ENCODE assay signal across 19 cellular contexts in the genomic region with DNA sequence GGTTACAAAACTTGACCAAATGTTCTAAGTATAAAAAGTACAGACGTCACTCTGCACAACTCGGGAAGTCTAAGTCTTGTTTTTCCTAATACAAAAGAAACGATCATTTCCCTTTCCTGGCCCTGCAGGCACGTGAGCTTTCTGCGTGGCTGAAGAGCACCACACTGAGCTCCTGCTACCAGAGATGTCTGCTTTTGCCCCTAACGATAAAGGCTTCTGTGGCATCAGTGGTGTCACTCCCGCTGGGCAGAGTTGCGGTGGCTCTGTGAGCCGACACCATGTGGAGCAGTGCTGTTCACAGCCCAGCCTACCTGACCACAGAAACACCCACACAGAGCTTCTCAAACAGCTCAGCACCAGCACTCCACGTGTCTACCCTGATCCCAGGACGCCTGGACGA. TPM values are rescaled to one million over a fixed set of nuclear protein-coding genes. Genes with fewer than 3 reads are reported as not detected.
A peak's percentile ranks its signal among the peaks of the same experiment; 100 is the strongest.
DNase-seq lines count a peak whose midpoint lies in the region; ATAC-seq and TF ChIP-seq lines count a peak whose summit lies in the region.
"Had no signal": no experiment of that assay in that cellular context is flagged by ENCODE, and none has a peak within 500 bp of the region (broad histone marks: within the 10 kb centered on the region; RNA-seq: fewer than 3 reads in every experiment).

No MANE protein-coding gene starts in this region.

- CTCF ChIA-PET in naive thymus-derived CD4-positive, alpha-beta T cell (lab: Charles Lee): no interaction called here

- no peak overlapping the region for H3K4me3 Mint-ChIP-seq in activated T-cell treated with anti-CD3 and anti-CD28 coated beads, Interleukin-2, amount 50 U/mL, for 4 hours
- no peak overlapping the region for H3K4me3 Mint-ChIP-seq in naive thymus-derived CD4-positive, alpha-beta T cell
- H3K4me3 Mint-ChIP-seq: mesothelial cell of epicardium had no signal

- no peaks in the 10 kb centered on the region for H3K27me3 Mint-ChIP-seq in activated T-cell treated with anti-CD3 and anti-CD28 coated beads, Interleukin-2, amount 50 U/mL, for 4 hours (ENCODE audit: low read depth)
- H3K27me3 Mint-ChIP-seq in naive thymus-derived CD4-positive, alpha-beta T cell: no peaks in the 10 kb centered on the region

- H3K4me1 ChIP-seq in naive thymus-derived CD4-positive, alpha-beta T cell (ENCODE audit: control insufficient read depth in 2 of 2, insufficient read depth in 2 of 2, low read length in 2 of 2): no peaks in the 10 kb centered on the region
- no peaks in the 10 kb centered on the region for H3K4me1 ChIP-seq in uterus

- no peak overlapping the region for H3K27ac ChIP-seq in naive thymus-derived CD4-positive, alpha-beta T cell (ENCODE audit: low read depth, low read length)
- H3K27ac ChIP-seq in uterus: no peak overlapping the region
- H3K27ac ChIP-seq: hepatocyte, thoracic aorta had no signal

- peaks cover 7 to 69% (median 9%) of the 10 kb centered on the region in 3 experiments for H3K36me3 ChIP-seq in naive thymus-derived CD4-positive, alpha-beta T cell (ENCODE audit: control insufficient read depth in 2 of 3, insufficient read depth in 3 of 3, low read length in 3 of 3)
- H3K36me3 ChIP-seq in uterus: no peaks in the 10 kb centered on the region
- H3K36me3 ChIP-seq: MG63 had no signal

- H3K9me3 ChIP-seq in naive thymus-derived CD4-positive, alpha-beta T cell (ENCODE audit: control insufficient read depth in 2 of 3, low read length in 3 of 3): no peaks in the 10 kb centered on the region
- H3K9me3 ChIP-seq in uterus: no peaks in the 10 kb centered on the region
- H3K9me3 ChIP-seq: MG63, thoracic aorta had no signal

- peaks cover 4% of the 10 kb centered on the region for H3K4me1 Mint-ChIP-seq in activated T-cell treated with anti-CD3 and anti-CD28 coated beads, Interleukin-2, amount 50 U/mL, for 4 hours (ENCODE audit: low read depth)
- H3K4me1 Mint-ChIP-seq in naive thymus-derived CD4-positive, alpha-beta T cell: peaks cover 0 to 4% (median 0%) of the 10 kb centered on the region in 7 donors
- H3K4me1 Mint-ChIP-seq: mesothelial cell of epicardium had no signal

- intact Hi-C loops in naive thymus-derived CD4-positive, alpha-beta T cell (cut with micrococcal nuclease): no loop called here
- intact Hi-C loops in uterus (cut with DNase I; ENCODE audit: low total_unique reads): no loop called here

- peaks cover 26% of the 10 kb centered on the region for H3K36me3 Mint-ChIP-seq in activated T-cell treated with anti-CD3 and anti-CD28 coated beads, Interleukin-2, amount 50 U/mL, for 4 hours (ENCODE audit: insufficient read depth)
- H3K36me3 Mint-ChIP-seq in naive thymus-derived CD4-positive, alpha-beta T cell: peaks cover 7 to 48% (median 17%) of the 10 kb centered on the region in 5 donors

- peak; percentile 79 to 95 for ATAC-seq in activated T-cell treated with anti-CD3 and anti-CD28 coated beads, Interleukin-2, amount 50 U/mL, for 4 hours
- ATAC-seq in naive thymus-derived CD4-positive, alpha-beta T cell: peak; percentile 50
- ATAC-seq in GM19351 (IDR thresholded peaks at IDR 0.05; ENCODE audit: unreplicated experiment): no peak

- TF ChIP-seq CTCF in uterus (IDR thresholded peaks at IDR 0.05): no peak

- no peak overlapping the region for H3K4me3 ChIP-seq in naive thymus-derived CD4-positive, alpha-beta T cell (ENCODE audit: low read length)
- H3K4me3 ChIP-seq in uterus: no peak overlapping the region
- H3K4me3 ChIP-seq: hepatocyte, MG63, thoracic aorta had no signal

- POLR2A ChIA-PET in naive thymus-derived CD4-positive, alpha-beta T cell (lab: Charles Lee): no interaction called here

- peak; percentile 25 for DNase-seq in stimulated activated CD4-positive, alpha-beta T cell treated with anti-CD3 and anti-CD28 coated beads, Interleukin-4, amount 100 ng/mL, for 24 hours
- DNase-seq in stimulated activated CD4-positive, alpha-beta T cell treated with anti-CD3 and anti-CD28 coated beads, Interleukin-12 subunit alpha, Interleukin-12 subunit beta, amount 100 ng/mL, for 4 hours: no peak
- DNase-seq in activated T-cell treated with anti-CD3 and anti-CD28 coated beads, Interleukin-2, amount 50 U/mL, for 4 hours: no peak
- no peak for DNase-seq in naive thymus-derived CD4-positive, alpha-beta T cell
- DNase-seq in superior temporal gyrus (ENCODE audit: extremely low spot score) (no peak), uterus (no peak)
- DNase-seq: AML-193, amygdala, Calu3, cerebellar nuclear complex, MG63, NCI-H1930, NCI-H510A, retina, SHP77 had no signal

- no peaks in the 10 kb centered on the region for H3K9me3 Mint-ChIP-seq in activated T-cell treated with anti-CD3 and anti-CD28 coated beads, Interleukin-2, amount 50 U/mL, for 4 hours
- H3K9me3 Mint-ChIP-seq in naive thymus-derived CD4-positive, alpha-beta T cell: peaks cover 0 to 1% (median 0%) of the 10 kb centered on the region in 11 donors
- H3K9me3 Mint-ChIP-seq: mesothelial cell of epicardium had no signal

- peak overlapping the region in 2 of 9 donors; percentile 36 to 67 for H3K27ac Mint-ChIP-seq in naive thymus-derived CD4-positive, alpha-beta T cell
- H3K27ac Mint-ChIP-seq: mesothelial cell of epicardium had no signal

- no peak for TF ChIP-seq POLR2A in uterus (IDR thresholded peaks at IDR 0.05)

- H3K27me3 ChIP-seq in naive thymus-derived CD4-positive, alpha-beta T cell (ENCODE audit: control insufficient read depth in 2 of 2, insufficient read depth in 2 of 2, low read length in 2 of 2): no peaks in the 10 kb centered on the region
- no peaks in the 10 kb centered on the region for H3K27me3 ChIP-seq in uterus
- H3K27me3 ChIP-seq: hepatocyte, MG63 had no signal

RNA-seq across cellular contexts. Expression of a gene that starts 20.5 kb away (rescaled TPM):
- total RNA-seq in activated T-cell treated with anti-CD3 and anti-CD28 coated beads, Interleukin-2, amount 50 U/mL, for 4 hours: 10 to 100 TPM; 52.2 to 65.5 (median 62.2) TPM
- total RNA-seq in naive thymus-derived CD4-positive, alpha-beta T cell: 10 to 100 TPM; 22.4 to 31.8 (median 28.7) TPM
- 10 to 100 TPM; 24.8 to 26.1 TPM for polyA plus RNA-seq in naive thymus-derived CD4-positive, alpha-beta T cell
- 10 to 100 TPM; 11.8 to 26.6 (median 16.7) TPM for total RNA-seq in uterus

RNA-seq across cellular contexts. Expression of a gene that starts 20.6 kb away (rescaled TPM):
- total RNA-seq in activated T-cell treated with anti-CD3 and anti-CD28 coated beads, Interleukin-2, amount 50 U/mL, for 4 hours: 100 to 1,000 TPM; 516 to 561 (median 525) TPM
- 100 to 1,000 TPM; 479 to 692 (median 661) TPM for total RNA-seq in naive thymus-derived CD4-positive, alpha-beta T cell
- 1,000 to 10,000 TPM; 1,296 to 1,303 TPM for polyA plus RNA-seq in naive thymus-derived CD4-positive, alpha-beta T cell
- total RNA-seq in uterus: 100 to 1,000 TPM; 199 to 836 (median 287) TPM

RNA-seq across cellular contexts. Expression of a gene that starts 28.0 kb away (rescaled TPM):
- total RNA-seq in activated T-cell treated with anti-CD3 and anti-CD28 coated beads, Interleukin-2, amount 50 U/mL, for 4 hours: under 1 TPM in 1 of 3 donors, not detected in 2; 0.24 TPM
- 10 to 100 TPM in 3 of 5 experiments, 1 to 10 TPM in 1, under 1 TPM in 1; 0.99 to 19.8 (median 11.7) TPM for total RNA-seq in naive thymus-derived CD4-positive, alpha-beta T cell
- 10 to 100 TPM; 13.1 to 16.0 TPM for polyA plus RNA-seq in naive thymus-derived CD4-positive, alpha-beta T cell
- 1 to 10 TPM in 2 of 4 donors, not detected in 2; 2.5 to 6.4 TPM for total RNA-seq in uterus
